In genomic region chr10:98638920-98639319, GRCh38 we compare ENCODE assay signal across 23 cellular contexts.
A peak's percentile ranks its signal among the peaks of the same experiment; 100 is the strongest.
DNase-seq lines count a peak whose midpoint lies in the region; ATAC-seq, FAIRE-seq and TF ChIP-seq lines count a peak whose summit lies in the region.
"Had no signal": no experiment of that assay in that cellular context is flagged by ENCODE, and none has a peak within 500 bp of the region (broad histone marks: within the 10 kb centered on the region; RNA-seq: fewer than 3 reads in every experiment).

No MANE protein-coding gene starts in this region.

- H3K9me3 ChIP-seq in HepG2 (ENCODE audit: low read length) (no peaks in the 10 kb centered on the region), right lobe of liver (no peaks in the 10 kb centered on the region), neuronal stem cell (replicated peaks in 1 of 2; ENCODE audit: control insufficient read depth in 2 of 2, insufficient read depth in 1 of 2, low read depth in 1 of 2, low read length in 2 of 2) (no peaks in the 10 kb centered on the region)
- H3K9me3 ChIP-seq: BLaER1 treated with 17β-estradiol and CSF1 and Interleukin-3, amounts not matched to agents 10 nM and 100 nM had no signal

- TF ChIP-seq CTCF in HepG2 (CRISPR knock-in tag; IDR thresholded peaks at IDR 0.05) (no peak), right lobe of liver (IDR thresholded peaks at IDR 0.05) (no peak)

- POLR2A ChIA-PET in HepG2 (lab: Yijun Ruan, JAX): no interaction called here

- TF ChIP-seq EP300 in HepG2 (IDR thresholded peaks at IDR 0.05; ENCODE audit: low read depth in 2 of 2, low read length in 2 of 2): no peak
- TF ChIP-seq EP300 in HepG2 (CRISPR knock-in tag; IDR thresholded peaks at IDR 0.05; ENCODE audit: borderline replicate concordance): no peak

- intact Hi-C loops in HepG2 (cut with micrococcal nuclease; ENCODE audit: unreplicated experiment) (no loop called here), right lobe of liver (cut with DNase I) (no loop called here)

- no peak overlapping the region for H3K27ac ChIP-seq in HepG2 (ENCODE audit: extremely low read length, insufficient read depth, low read length)
- no peak overlapping the region for H3K27ac ChIP-seq in right lobe of liver
- no peak overlapping the region for H3K27ac ChIP-seq in epithelial cell of prostate
- H3K27ac ChIP-seq in neuronal stem cell (replicated peaks; ENCODE audit: low read length): no peak overlapping the region
- H3K27ac ChIP-seq: BLaER1 treated with 17β-estradiol and CSF1 and Interleukin-3, amounts not matched to agents 10 nM and 100 nM had no signal

- DNase-seq in HepG2 (ENCODE audit: low spot score) (no peak), right lobe of liver (no peak), SK-MEL-5 (ENCODE audit: low read depth, low spot score) (peak; percentile 58), epithelial cell of prostate (ENCODE audit: low read depth, low spot score) (peak; percentile 5), neuronal stem cell (ENCODE audit: low spot score) (no peak), AG20443 (ENCODE audit: low spot score) (no peak), DMS114 treated with DMSO at 0.1 percent for 48 hours (lab: John Stamatoyannopoulos, UW; ENCODE audit: unreplicated experiment) (no peak)
- DNase-seq: 8988T; CD8-positive, alpha-beta T cell; COR-L47; DMS153; DMS79; GDM1; GOT3; HFFc6; KG1 had no signal

- no peak overlapping the region for H2BK120ac ChIP-seq in neuronal stem cell (ENCODE audit: low read depth, low read length)

- no peak overlapping the region for H2AK5ac ChIP-seq in neuronal stem cell (ENCODE audit: low read depth, low read length)

- CTCF ChIA-PET in HepG2 (lab: Yijun Ruan, JAX; ENCODE audit: low intra/inter-chr PET ratio, low total read pairs): no interaction called here

- H2BK15ac ChIP-seq in neuronal stem cell (ENCODE audit: low read length): no peak overlapping the region

- H4K8ac ChIP-seq in neuronal stem cell (ENCODE audit: low read depth, low read length): no peak overlapping the region

- H3K36me3 ChIP-seq in HepG2 (replicated peaks in 1 of 2; ENCODE audit: control insufficient read depth in 1 of 2, insufficient read depth in 2 of 2, low read length in 2 of 2) (no peaks in the 10 kb centered on the region), right lobe of liver (no peaks in the 10 kb centered on the region), neuronal stem cell (replicated peaks in 1 of 2; ENCODE audit: control insufficient read depth in 2 of 2, insufficient read depth in 2 of 2, low read length in 2 of 2) (peaks cover 0 to 1% of the 10 kb centered on the region in 2 donors)
- H3K36me3 ChIP-seq: BLaER1 treated with 17β-estradiol and CSF1 and Interleukin-3, amounts not matched to agents 10 nM and 100 nM had no signal

- H2AFZ ChIP-seq in HepG2 (ENCODE audit: low read length) (no peak overlapping the region), neuronal stem cell (ENCODE audit: low read length) (no peak overlapping the region)

- no peak for TF ChIP-seq RAD21 in HepG2 (CRISPR knock-in tag; IDR thresholded peaks at IDR 0.05)

- H3K4ac ChIP-seq in neuronal stem cell (ENCODE audit: low read length): no peak overlapping the region

- in situ Hi-C loops in HepG2 (cut with HindIII; ENCODE audit: extremely low pct_ligation_motif_present, low pct_unique_long_range_greater_than_20kb) (no loop called here), SK-MEL-5 (cut with HindIII; ENCODE audit: low pct_unique_long_range_greater_than_20kb, low sequenced_read_pairs) (no loop called here)

- H3K4me2 ChIP-seq in HepG2 (ENCODE audit: low read depth, low read length) (no peak overlapping the region), neuronal stem cell (ENCODE audit: insufficient read depth, low read length, poor library complexity, severe bottlenecking) (no peak overlapping the region)
- H3K4me2 ChIP-seq: BLaER1 treated with 17β-estradiol and CSF1 and Interleukin-3, amounts not matched to agents 10 nM and 100 nM had no signal

- no peak for FAIRE-seq in HepG2 (lab: Jason Lieb, UNC)
- FAIRE-seq: D721Med, GM12892, GM18507, HTR-8/SVneo had no signal

- H4K91ac ChIP-seq in neuronal stem cell (ENCODE audit: low read depth, low read length, poor library complexity): peak overlapping the region; percentile 5

- no peak overlapping the region for H2BK5ac ChIP-seq in neuronal stem cell (ENCODE audit: low read length)

- no peak overlapping the region for H3K23ac ChIP-seq in neuronal stem cell (ENCODE audit: low read depth, low read length, poor library complexity)

- H3K4me3 ChIP-seq in HepG2 (replicated peaks in 1 of 3; ENCODE audit: insufficient read depth in 1 of 3, low read depth in 2 of 3, low read length in 3 of 3) (no peak overlapping the region), right lobe of liver (no peak overlapping the region), neuronal stem cell (ENCODE audit: low read length in 2 of 2) (no peak overlapping the region)
- H3K4me3 ChIP-seq: BLaER1 treated with 17β-estradiol and CSF1 and Interleukin-3, amounts not matched to agents 10 nM and 100 nM had no signal

- no peaks in the 10 kb centered on the region for H3K4me1 ChIP-seq in HepG2 (ENCODE audit: insufficient read depth, low read length)
- H3K4me1 ChIP-seq in right lobe of liver: no peaks in the 10 kb centered on the region
- H3K4me1 ChIP-seq in neuronal stem cell (ENCODE audit: control insufficient read depth in 2 of 2, insufficient read depth in 1 of 2, low read depth in 1 of 2, low read length in 2 of 2): no peaks in the 10 kb centered on the region

- no peaks in the 10 kb centered on the region for H3K79me1 ChIP-seq in neuronal stem cell (ENCODE audit: low read depth, low read length)

- H2BK12ac ChIP-seq in neuronal stem cell (ENCODE audit: low read length): no peak overlapping the region

- H3K27me3 ChIP-seq in HepG2 (ENCODE audit: control insufficient read depth in 1 of 2, insufficient read depth in 2 of 2, low read length in 2 of 2): no peaks in the 10 kb centered on the region
- no peaks in the 10 kb centered on the region for H3K27me3 ChIP-seq in right lobe of liver
- H3K27me3 ChIP-seq in neuronal stem cell (ENCODE audit: control insufficient read depth in 3 of 3, insufficient read depth in 3 of 3, low read depth in 1 of 3, low read length in 3 of 3): no peaks in the 10 kb centered on the region
- H3K27me3 ChIP-seq: BLaER1 treated with 17β-estradiol and CSF1 and Interleukin-3, amounts not matched to agents 10 nM and 100 nM had no signal

- no peak overlapping the region for H3K14ac ChIP-seq in neuronal stem cell (ENCODE audit: low read length)

- no peak overlapping the region for H3K18ac ChIP-seq in neuronal stem cell (ENCODE audit: low read length)

- WGBS in HepG2 (ENCODE audit: low lambda C conversion rate): 47% methylated on average over 5 of the region's 5 CpGs
- WGBS in right lobe of liver (ENCODE audit: insufficient coverage, low coverage, low lambda C conversion rate, missing lambda C conversion rate): 65% methylated on average over 5 of the region's 5 CpGs
- no CpG with 5 or more reads among the region's 5 CpGs for WGBS in neuronal stem cell (ENCODE audit: extremely low coverage in 2 of 2, insufficient read length in 2 of 2, insufficient replicate concordance in 1 of 2), 2 donors

- H3K79me2 ChIP-seq in HepG2 (ENCODE audit: insufficient read depth, low read length): no peaks in the 10 kb centered on the region

- BruUV-seq in HepG2 (replicated peaks; lab: Mats Ljungman, UMichigan): no TSS peak

- no peaks in the 10 kb centered on the region for H4K20me1 ChIP-seq in HepG2 (ENCODE audit: insufficient read depth, low read length)
- H4K20me1 ChIP-seq: BLaER1 treated with 17β-estradiol and CSF1 and Interleukin-3, amounts not matched to agents 10 nM and 100 nM had no signal

- H3K9ac ChIP-seq in HepG2 (ENCODE audit: insufficient read depth, low read depth, low read length): no peak overlapping the region
- no peak overlapping the region for H3K9ac ChIP-seq in neuronal stem cell (ENCODE audit: low read depth, low read length, poor library complexity)
- H3K9ac ChIP-seq: BLaER1 treated with 17β-estradiol and CSF1 and Interleukin-3, amounts not matched to agents 10 nM and 100 nM had no signal

- TF ChIP-seq POLR2A in HepG2 (IDR thresholded peaks at IDR 0.05; ENCODE audit: insufficient read depth in 1 of 2, low read depth in 2 of 2, low read length in 2 of 2): no peak
- TF ChIP-seq POLR2A in right lobe of liver (IDR thresholded peaks at IDR 0.05): no peak

- ATAC-seq in HepG2: no peak
- no peak for ATAC-seq in right lobe of liver
- ATAC-seq in HG03354 (IDR thresholded peaks at IDR 0.05; ENCODE audit: poor library complexity, severe bottlenecking, unreplicated experiment): no peak
- ATAC-seq: CD8-positive, alpha-beta T cell; HCT116 had no signal

TF ChIP-seq in HepG2, 621 proteins besides CTCF, POLR2A, EP300 and RAD21:
- TF ChIP-seq MNT (IDR thresholded peaks at IDR 0.05): peak; percentile 94
- no peak for TF ChIP-seq ZNF607 (CRISPR knock-in tag; IDR thresholded peaks at IDR 0.05; ENCODE audit: borderline replicate concordance)

Comparison
In these comparisons a context has a peak if more than half of its experiments do, and no peak if none do; other contexts are left out.
1. DNase-seq: peak in SK-MEL-5 (single experiment) and epithelial cell of prostate (single experiment); none in HepG2 (single experiment), right lobe of liver (0 of 3), neuronal stem cell (single experiment), AG20443 (single experiment) and DMS114 treated with DMSO at 0.1 percent for 48 hours (single experiment).